Comparison of ENCODE assay signal across 31 cellular contexts in the genomic region with DNA sequence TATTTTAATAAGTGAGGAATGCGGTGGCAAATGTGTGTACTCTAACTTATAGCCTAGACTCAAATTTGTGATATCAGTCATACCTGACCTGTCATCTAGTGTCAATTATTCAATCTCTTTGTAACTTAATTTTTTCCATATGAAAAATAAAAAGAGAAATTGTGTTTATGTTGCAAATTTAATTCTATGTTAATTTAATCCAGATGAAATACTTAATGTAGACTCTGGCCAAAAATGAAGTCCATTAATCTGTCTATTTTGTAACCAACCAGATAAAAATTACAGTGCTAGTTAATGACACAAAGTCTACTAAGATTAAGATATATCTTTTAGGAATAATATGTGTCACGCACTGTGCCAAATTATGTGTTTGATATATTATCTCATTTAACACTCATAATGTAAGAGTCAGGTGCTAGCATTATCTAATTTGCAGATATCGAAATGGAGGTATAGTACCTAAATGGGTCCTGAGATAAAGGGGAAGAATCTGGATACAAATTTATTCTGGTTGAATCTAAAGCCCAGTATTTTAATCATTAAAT.
"Had no signal": no experiment of that assay in that cellular context is flagged by ENCODE, and none has a peak within 500 bp of the region (broad histone marks: within the 10 kb centered on the region; RNA-seq: fewer than 3 reads in every experiment).

No MANE protein-coding gene starts in this region.

- DNase-seq: activated effector memory CD4-positive, alpha-beta T cell treated with anti-CD3 and anti-CD28 coated beads, Interleukin-2, amount 50 U/mL, for 16 hours; activated effector memory CD4-positive, alpha-beta T cell treated with Interleukin-2 at 50 U/mL for 16 hours; activated gamma-delta T cell; activated gamma-delta T cell treated with Interleukin-2 at 50 U/mL for 16 hours; activated naive CD4-positive, alpha-beta T cell; activated naive CD4-positive, alpha-beta T cell treated with anti-CD3 and anti-CD28 coated beads for 36 hours; activated naive CD4-positive, alpha-beta T cell treated with anti-CD3 and anti-CD28 coated beads, Interleukin-2, amount 10 ng/mL, durations not matched to agents 7 days and 5 days; activated naive CD4-positive, alpha-beta T cell treated with anti-CD3 and anti-CD28 coated beads, Interleukin-2, amount 50 U/mL, for 16 hours; activated naive CD4-positive, alpha-beta T cell treated with Interleukin-2 at 50 U/mL for 16 hours; activated naive CD8-positive, alpha-beta T cell treated with anti-CD3 and anti-CD28 coated beads for 36 hours; activated naive CD8-positive, alpha-beta T cell treated with anti-CD3 and anti-CD28 coated beads, Interleukin-2, amount 10 ng/mL, durations not matched to agents 7 days and 5 days; activated naive CD8-positive, alpha-beta T cell treated with anti-CD3 and anti-CD28 coated beads, Interleukin-2, amount 50 U/mL, for 24 hours; activated T-cell treated with anti-CD3 and anti-CD28 coated beads, Interleukin-2, amount 50 U/mL, for 24 hours; activated T-cell treated with anti-CD3 and anti-CD28 coated beads, Interleukin-2, amount 50 U/mL, for 4 hours; activated T-cell treated with anti-CD3 and anti-CD28 coated beads, Interleukin-2, amount 50 U/mL, for 48 hours; activated T-cell treated with anti-CD3 and anti-CD28 coated beads, Interleukin-2, amount 50 U/mL, for 72 hours; adrenal gland; amniotic stem cell; amygdala; anterior cingulate cortex; aorta; body of pancreas; brain microvascular endothelial cell; caudate nucleus; central memory CD4-positive, alpha-beta T cell; cerebellar nuclear complex had no signal

- H3K36me3 ChIP-seq: adrenal gland, ascending aorta, brain microvascular endothelial cell, breast epithelium, cardiac muscle cell had no signal

- H3K27me3 ChIP-seq: adrenal gland, ascending aorta, body of pancreas, brain microvascular endothelial cell, breast epithelium, cardiac muscle cell had no signal

- H3K9me3 ChIP-seq: adrenal gland, ascending aorta, body of pancreas, breast epithelium had no signal

- H3K27ac ChIP-seq: adrenal gland, ascending aorta, body of pancreas, brain microvascular endothelial cell, breast epithelium, cardiac muscle cell had no signal

- ATAC-seq: activated naive CD4-positive, alpha-beta T cell treated with anti-CD3 and anti-CD28 coated beads, Interleukin-2, amount 50 U/mL, for 72 hours; activated naive CD8-positive, alpha-beta T cell treated with anti-CD3 and anti-CD28 coated beads, Interleukin-2, amount 50 U/mL, for 24 hours; activated T-cell treated with anti-CD3 and anti-CD28 coated beads, Interleukin-2, amount 50 U/mL, for 4 hours; activated T-cell treated with anti-CD3 and anti-CD28 coated beads, Interleukin-2, amount 50 U/mL, for 72 hours; activated T-helper 17 cell treated with anti-CD3 and anti-CD28 coated beads, Interleukin-2, amount 50 U/mL, for 72 hours; body of pancreas had no signal

- H3K4me1 ChIP-seq: adrenal gland, ascending aorta, body of pancreas, breast epithelium had no signal

- H3K4me3 ChIP-seq: adrenal gland, ascending aorta, body of pancreas, breast epithelium, cardiac muscle cell had no signal
